22 cellular contexts compared by ENCODE assay signal in the genomic region with DNA sequence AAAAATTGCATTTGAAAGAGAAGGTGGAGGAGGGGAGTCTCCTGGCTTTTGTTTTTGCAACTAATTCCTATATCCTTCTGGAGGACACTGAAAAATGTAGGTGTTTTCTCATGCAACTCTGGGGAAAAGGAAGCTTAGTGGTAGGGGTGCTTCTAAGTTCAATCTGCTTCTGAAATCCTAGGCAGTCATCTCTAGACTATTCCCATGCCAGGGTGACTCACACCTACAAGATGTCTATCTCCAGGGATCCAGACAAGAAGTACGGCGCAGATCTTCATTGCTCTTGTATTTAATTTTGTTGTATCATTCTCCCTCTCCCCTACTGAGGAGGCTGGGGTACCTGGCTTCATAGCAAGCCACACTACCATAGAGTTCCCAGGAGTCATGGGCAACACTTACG.
"Had no signal": no experiment of that assay in that cellular context is flagged by ENCODE, and none has a peak within 500 bp of the region (broad histone marks: within the 10 kb centered on the region; RNA-seq: fewer than 3 reads in every experiment).

No MANE protein-coding gene starts in this region.

- H2AFZ ChIP-seq: neural progenitor cell had no signal

- H3K9ac ChIP-seq: neural progenitor cell had no signal

- H3K36me3 ChIP-seq: breast epithelium, heart right ventricle, neural progenitor cell, prostate gland, right atrium auricular region, tibial nerve had no signal

- H3K27ac Mint-ChIP-seq: activated CD4-positive, alpha-beta memory T cell treated with anti-CD3 and anti-CD28 coated beads for 36 hours; activated CD4-positive, alpha-beta T cell treated with anti-CD3 and anti-CD28 coated beads for 36 hours; activated naive CD8-positive, alpha-beta T cell; activated T-helper 1 cell treated with anti-CD3 and anti-CD28 coated beads, Interleukin-12 subunit alpha, Interleukin-12 subunit beta, Interleukin-2, Interleukin-4 antibody, amounts not matched to agents 30 ng/mL and 10 ng/mL and 1 ng/mL, durations not matched to agents 14 hours and 24 hours and 36 hours; immature natural killer cell; memory B cell; neural progenitor cell; T-helper 2 cell treated with Interferon-gamma antibody and Interleukin-4, amounts not matched to agents 5 μg/mL and 100 μg/mL, for 36 hours; WTC11 had no signal

- H3K4me1 ChIP-seq: breast epithelium, neural progenitor cell, prostate gland had no signal

- H3K4me3 ChIP-seq: breast epithelium, heart right ventricle, neural progenitor cell, prostate gland, right atrium auricular region, tibial nerve had no signal

- H3K27me3 ChIP-seq: breast epithelium, heart right ventricle, neural progenitor cell, right atrium auricular region, tibial nerve had no signal

- H3K36me3 Mint-ChIP-seq: activated CD4-positive, alpha-beta memory T cell treated with anti-CD3 and anti-CD28 coated beads for 36 hours; activated naive CD8-positive, alpha-beta T cell; immature natural killer cell; memory B cell; naive thymus-derived CD4-positive, alpha-beta T cell; neural progenitor cell; WTC11 had no signal

- H3K4me3 Mint-ChIP-seq: activated CD4-positive, alpha-beta memory T cell treated with anti-CD3 and anti-CD28 coated beads for 36 hours; activated CD4-positive, alpha-beta T cell treated with anti-CD3 and anti-CD28 coated beads for 36 hours; activated naive CD8-positive, alpha-beta T cell; activated T-helper 1 cell treated with anti-CD3 and anti-CD28 coated beads, Interleukin-12 subunit alpha, Interleukin-12 subunit beta, Interleukin-2, Interleukin-4 antibody, amounts not matched to agents 30 ng/mL and 10 ng/mL and 1 ng/mL, durations not matched to agents 14 hours and 24 hours and 36 hours; immature natural killer cell; memory B cell; naive thymus-derived CD4-positive, alpha-beta T cell; neural progenitor cell; T-helper 2 cell treated with Interferon-gamma antibody and Interleukin-4, amounts not matched to agents 5 μg/mL and 100 μg/mL, for 36 hours; WTC11 had no signal

- DNase-seq: activated CD4-positive, alpha-beta memory T cell treated with anti-CD3 and anti-CD28 coated beads for 36 hours; activated CD4-positive, alpha-beta T cell treated with anti-CD3 and anti-CD28 coated beads for 36 hours; activated T-cell treated with anti-CD3 and anti-CD28 coated beads for 4 hours; cortex of kidney; erythroblast; heart right ventricle; immature natural killer cell; left ventricle myocardium superior; naive thymus-derived CD4-positive, alpha-beta T cell; stimulated activated CD4-positive, alpha-beta T cell treated with anti-CD3 and anti-CD28 coated beads, Interleukin-2, amount 100 ng/mL, for 24 hours; stimulated activated naive CD8-positive, alpha-beta T cell treated with anti-CD3 and anti-CD28 coated beads, Interleukin-15, Interleukin-2, amounts not matched to agents 100 U/mL and 50 U/mL, for 24 hours; substantia nigra had no signal

- H3K4me2 ChIP-seq: neural progenitor cell had no signal

- H3K4me1 Mint-ChIP-seq: activated CD4-positive, alpha-beta T cell treated with anti-CD3 and anti-CD28 coated beads for 36 hours; immature natural killer cell; memory B cell; naive thymus-derived CD4-positive, alpha-beta T cell had no signal

- H3K9me3 Mint-ChIP-seq: activated CD4-positive, alpha-beta memory T cell treated with anti-CD3 and anti-CD28 coated beads for 36 hours; activated T-helper 1 cell treated with anti-CD3 and anti-CD28 coated beads, Interleukin-12 subunit alpha, Interleukin-12 subunit beta, Interleukin-2, Interleukin-4 antibody, amounts not matched to agents 30 ng/mL and 10 ng/mL and 1 ng/mL, durations not matched to agents 14 hours and 24 hours and 36 hours; immature natural killer cell; memory B cell; naive thymus-derived CD4-positive, alpha-beta T cell; neural progenitor cell; T-helper 2 cell treated with Interferon-gamma antibody and Interleukin-4, amounts not matched to agents 5 μg/mL and 100 μg/mL, for 36 hours; WTC11 had no signal

- H3K9me3 ChIP-seq: breast epithelium, heart right ventricle, prostate gland, right atrium auricular region, tibial nerve had no signal

- H3K27ac ChIP-seq: breast epithelium, heart right ventricle, neural progenitor cell, prostate gland, right atrium auricular region had no signal
